ENCODE assay signal across 10 cellular contexts in the genomic region with DNA sequence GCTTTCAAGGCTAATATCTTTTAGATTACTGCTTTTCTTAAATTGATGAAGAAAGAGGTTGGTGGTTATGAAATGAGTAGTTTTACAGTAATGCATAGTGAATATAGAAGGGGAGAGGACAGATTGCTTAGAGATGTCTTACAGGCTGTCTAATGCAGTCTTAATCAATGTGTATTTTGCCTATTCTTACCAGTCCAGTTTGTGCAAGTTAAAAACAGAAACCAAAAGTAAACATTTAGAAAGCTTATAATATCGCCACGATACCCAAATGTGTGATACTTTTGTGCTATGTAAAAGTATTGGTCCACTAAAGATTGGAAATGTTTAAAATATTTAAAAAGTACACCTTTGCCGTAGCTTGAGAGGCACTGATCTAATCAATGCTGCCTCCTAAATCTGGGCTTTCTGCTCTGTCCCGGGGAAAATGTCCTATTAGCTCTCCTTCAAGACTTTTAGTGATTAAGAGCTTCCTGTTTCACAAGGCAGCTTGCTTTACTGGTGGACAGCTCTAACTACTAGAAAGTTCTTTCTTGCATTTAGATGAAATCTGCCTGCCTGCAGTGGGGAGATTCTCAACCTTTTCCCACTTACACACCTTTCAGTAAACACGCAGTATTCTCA.
DNase-seq lines count a peak whose midpoint lies in the region; ATAC-seq and TF ChIP-seq lines count a peak whose summit lies in the region.
"Had no signal": no experiment of that assay in that cellular context is flagged by ENCODE, and none has a peak within 500 bp of the region (broad histone marks: within the 10 kb centered on the region; RNA-seq: fewer than 3 reads in every experiment).

No MANE protein-coding gene starts in this region.

- no peak for TF ChIP-seq CTCF in left ventricle myocardium inferior (IDR thresholded peaks at IDR 0.05; ENCODE audit: borderline replicate concordance)

- H3K27ac ChIP-seq in left ventricle myocardium inferior (replicated peaks), result peak overlapping the region; percentile 65
- H3K27ac ChIP-seq: A549 had no signal

- intact Hi-C loops in left ventricle myocardium inferior (cut with micrococcal nuclease), result loop anchor here (10.0 kb wide), 1 partner anchor 707 kb away; no protein-coding TSS in a partner anchor
- intact Hi-C loops in activated T-helper 1 cell treated with anti-CD3 and anti-CD28 coated beads, Interleukin-12 subunit alpha, Interleukin-12 subunit beta, Interleukin-2, Interleukin-4 antibody, amounts not matched to agents 30 ng/mL and 10 ng/mL and 1 ng/mL, durations not matched to agents 14 hours and 24 hours and 36 hours (cut with micrococcal nuclease), result loop anchor here (10.0 kb wide), 1 partner anchor 787 kb away; a partner anchor contains a TSS

- H3K4me3 ChIP-seq in left ventricle myocardium inferior, result peak overlapping the region; percentile 58
- H3K4me3 ChIP-seq: A549, MG63 had no signal

- H3K27me3 ChIP-seq in left ventricle myocardium inferior (ENCODE audit: low read depth), result no peaks in the 10 kb centered on the region
- H3K27me3 ChIP-seq: MG63 had no signal

- H3K27me3 Mint-ChIP-seq in T-helper 2 cell treated with Interferon-gamma antibody and Interleukin-4, amounts not matched to agents 5 μg/mL and 100 μg/mL, for 36 hours (ENCODE audit: low read depth), result no peaks in the 10 kb centered on the region
- no peaks in the 10 kb centered on the region for H3K27me3 Mint-ChIP-seq in stimulated activated naive B cell treated with anti-CD40 and anti-IgM and Interleukin-4, amounts not matched to agents 10 μg/mL and 1 μg/mL and 100 μg/mL, for 72 hours
- no peaks in the 10 kb centered on the region for H3K27me3 Mint-ChIP-seq in activated T-helper 1 cell treated with anti-CD3 and anti-CD28 coated beads, Interleukin-12 subunit alpha, Interleukin-12 subunit beta, Interleukin-2, Interleukin-4 antibody, amounts not matched to agents 30 ng/mL and 10 ng/mL and 1 ng/mL, durations not matched to agents 14 hours and 24 hours and 36 hours (ENCODE audit: insufficient read depth)

- peak overlapping the region; percentile 47 for H3K4me3 Mint-ChIP-seq in T-helper 2 cell treated with Interferon-gamma antibody and Interleukin-4, amounts not matched to agents 5 μg/mL and 100 μg/mL, for 36 hours
- H3K4me3 Mint-ChIP-seq in stimulated activated naive B cell treated with anti-CD40 and anti-IgM and Interleukin-4, amounts not matched to agents 10 μg/mL and 1 μg/mL and 100 μg/mL, for 72 hours, result peak overlapping the region; percentile 73 to 78
- no peak overlapping the region for H3K4me3 Mint-ChIP-seq in activated T-helper 1 cell treated with anti-CD3 and anti-CD28 coated beads, Interleukin-12 subunit alpha, Interleukin-12 subunit beta, Interleukin-2, Interleukin-4 antibody, amounts not matched to agents 30 ng/mL and 10 ng/mL and 1 ng/mL, durations not matched to agents 14 hours and 24 hours and 36 hours

- peaks cover 10% of the 10 kb centered on the region for H3K9me3 ChIP-seq in left ventricle myocardium inferior (replicated peaks)
- H3K9me3 ChIP-seq: A549, MG63 had no signal

- peaks cover 19% of the 10 kb centered on the region for H3K36me3 Mint-ChIP-seq in T-helper 2 cell treated with Interferon-gamma antibody and Interleukin-4, amounts not matched to agents 5 μg/mL and 100 μg/mL, for 36 hours (ENCODE audit: low read depth)
- H3K36me3 Mint-ChIP-seq in stimulated activated naive B cell treated with anti-CD40 and anti-IgM and Interleukin-4, amounts not matched to agents 10 μg/mL and 1 μg/mL and 100 μg/mL, for 72 hours, result peaks cover 6 to 29% of the 10 kb centered on the region in 2 donors
- peaks cover 24% of the 10 kb centered on the region for H3K36me3 Mint-ChIP-seq in activated T-helper 1 cell treated with anti-CD3 and anti-CD28 coated beads, Interleukin-12 subunit alpha, Interleukin-12 subunit beta, Interleukin-2, Interleukin-4 antibody, amounts not matched to agents 30 ng/mL and 10 ng/mL and 1 ng/mL, durations not matched to agents 14 hours and 24 hours and 36 hours (ENCODE audit: low read depth)

- peaks cover 9% of the 10 kb centered on the region for H3K36me3 ChIP-seq in left ventricle myocardium inferior
- H3K36me3 ChIP-seq: MG63 had no signal

- H3K9me3 Mint-ChIP-seq in T-helper 2 cell treated with Interferon-gamma antibody and Interleukin-4, amounts not matched to agents 5 μg/mL and 100 μg/mL, for 36 hours, result peaks cover 5% of the 10 kb centered on the region
- peaks cover 3 to 8% of the 10 kb centered on the region in 2 donors for H3K9me3 Mint-ChIP-seq in stimulated activated naive B cell treated with anti-CD40 and anti-IgM and Interleukin-4, amounts not matched to agents 10 μg/mL and 1 μg/mL and 100 μg/mL, for 72 hours
- H3K9me3 Mint-ChIP-seq in activated T-helper 1 cell treated with anti-CD3 and anti-CD28 coated beads, Interleukin-12 subunit alpha, Interleukin-12 subunit beta, Interleukin-2, Interleukin-4 antibody, amounts not matched to agents 30 ng/mL and 10 ng/mL and 1 ng/mL, durations not matched to agents 14 hours and 24 hours and 36 hours, result peaks cover 6% of the 10 kb centered on the region

- peak overlapping the region; percentile 15 for H3K27ac Mint-ChIP-seq in T-helper 2 cell treated with Interferon-gamma antibody and Interleukin-4, amounts not matched to agents 5 μg/mL and 100 μg/mL, for 36 hours
- H3K27ac Mint-ChIP-seq in stimulated activated naive B cell treated with anti-CD40 and anti-IgM and Interleukin-4, amounts not matched to agents 10 μg/mL and 1 μg/mL and 100 μg/mL, for 72 hours, result peak overlapping the region; percentile 81
- H3K27ac Mint-ChIP-seq in activated T-helper 1 cell treated with anti-CD3 and anti-CD28 coated beads, Interleukin-12 subunit alpha, Interleukin-12 subunit beta, Interleukin-2, Interleukin-4 antibody, amounts not matched to agents 30 ng/mL and 10 ng/mL and 1 ng/mL, durations not matched to agents 14 hours and 24 hours and 36 hours, result no peak overlapping the region

- H3K4me1 Mint-ChIP-seq in T-helper 2 cell treated with Interferon-gamma antibody and Interleukin-4, amounts not matched to agents 5 μg/mL and 100 μg/mL, for 36 hours (ENCODE audit: low read depth), result peaks cover 10% of the 10 kb centered on the region
- peaks cover 0 to 5% of the 10 kb centered on the region in 2 donors for H3K4me1 Mint-ChIP-seq in stimulated activated naive B cell treated with anti-CD40 and anti-IgM and Interleukin-4, amounts not matched to agents 10 μg/mL and 1 μg/mL and 100 μg/mL, for 72 hours
- H3K4me1 Mint-ChIP-seq in activated T-helper 1 cell treated with anti-CD3 and anti-CD28 coated beads, Interleukin-12 subunit alpha, Interleukin-12 subunit beta, Interleukin-2, Interleukin-4 antibody, amounts not matched to agents 30 ng/mL and 10 ng/mL and 1 ng/mL, durations not matched to agents 14 hours and 24 hours and 36 hours (ENCODE audit: low read depth), result peaks cover 9% of the 10 kb centered on the region

- peaks cover 9% of the 10 kb centered on the region for H3K4me1 ChIP-seq in left ventricle myocardium inferior
- H3K4me1 ChIP-seq: A549 had no signal

- ATAC-seq in stimulated activated naive B cell treated with anti-CD40 and anti-IgM and Interleukin-4, amounts not matched to agents 10 μg/mL and 1 μg/mL and 100 μg/mL, for 72 hours (replicated peaks), result no peak
- ATAC-seq in GM19452 (IDR thresholded peaks at IDR 0.05; ENCODE audit: unreplicated experiment) (no peak), HG02840 (IDR thresholded peaks at IDR 0.05; ENCODE audit: low FRiP score, unreplicated experiment) (no peak)
- ATAC-seq: A549 had no signal

- DNase-seq in NCI-H82 (lab: John Stamatoyannopoulos, UW) (peak; percentile 13), NCI-H82 treated with DMSO at 0.1 percent for 48 hours (lab: John Stamatoyannopoulos, UW; ENCODE audit: unreplicated experiment) (no peak), left ventricle myocardium inferior (no peak)
- no peak for DNase-seq in T-helper 2 cell treated with Interferon-gamma antibody and Interleukin-4, amounts not matched to agents 5 μg/mL and 100 μg/mL, for 36 hours (ENCODE audit: low spot score)
- DNase-seq in stimulated activated naive B cell treated with anti-CD40 and anti-IgM and Interleukin-4, amounts not matched to agents 10 μg/mL and 1 μg/mL and 100 μg/mL, for 72 hours, result no peak
- DNase-seq in activated T-helper 1 cell treated with anti-CD3 and anti-CD28 coated beads, Interleukin-12 subunit alpha, Interleukin-12 subunit beta, Interleukin-2, Interleukin-4 antibody, amounts not matched to agents 30 ng/mL and 10 ng/mL and 1 ng/mL, durations not matched to agents 14 hours and 24 hours and 36 hours (ENCODE audit: low spot score), result no peak
- DNase-seq: MG63 had no signal
